Comparison of ENCODE assay signal across 9 cellular contexts in genomic region chr10:95742529-95742884, GRCh38. TPM values are rescaled to one million over a fixed set of nuclear protein-coding genes. Genes with fewer than 3 reads are reported as not detected.
DNase-seq lines count a peak whose midpoint lies in the region; ATAC-seq, FAIRE-seq and TF ChIP-seq lines count a peak whose summit lies in the region.
"Had no signal": no experiment of that assay in that cellular context is flagged by ENCODE, and none has a peak within 500 bp of the region (broad histone marks: within the 10 kb centered on the region; RNA-seq: fewer than 3 reads in every experiment).

No MANE protein-coding gene starts in this region.

- CTCF ChIA-PET in activated CD8-positive, alpha-beta T cell treated with anti-CD3 and anti-CD28 coated beads for 36 hours (lab: Charles Lee) = interaction anchor here (1.0 to 3.9 kb wide), 3 partner anchors 13 to 99 kb away, joined by 3 to 18 read pairs (median 4); partner anchors contain the start of genes ENTPD1 and TCTN3

- POLR2A ChIA-PET in activated CD8-positive, alpha-beta T cell treated with anti-CD3 and anti-CD28 coated beads for 36 hours (lab: Charles Lee) = no interaction called here

- H3K9me3 Mint-ChIP-seq in activated CD8-positive, alpha-beta T cell treated with anti-CD3 and anti-CD28 coated beads for 36 hours = no peaks in the 10 kb centered on the region
- H3K9me3 Mint-ChIP-seq: activated naive CD4-positive, alpha-beta T cell treated with anti-CD3 and anti-CD28 coated beads, Interleukin-2, amount 50 U/mL, for 24 hours had no signal

- H3K27me3 ChIP-seq in prostate gland (replicated peaks; ENCODE audit: insufficient read depth) = no peaks in the 10 kb centered on the region

- no peak overlapping the region for H3K27ac Mint-ChIP-seq in activated CD8-positive, alpha-beta T cell treated with anti-CD3 and anti-CD28 coated beads for 36 hours
- H3K27ac Mint-ChIP-seq: activated naive CD4-positive, alpha-beta T cell treated with anti-CD3 and anti-CD28 coated beads, Interleukin-2, amount 50 U/mL, for 24 hours had no signal

- no peaks in the 10 kb centered on the region for H3K4me1 Mint-ChIP-seq in activated CD8-positive, alpha-beta T cell treated with anti-CD3 and anti-CD28 coated beads for 36 hours (ENCODE audit: low read depth)
- H3K4me1 Mint-ChIP-seq: activated naive CD4-positive, alpha-beta T cell treated with anti-CD3 and anti-CD28 coated beads, Interleukin-2, amount 50 U/mL, for 24 hours had no signal

- ATAC-seq in HG03565 (IDR thresholded peaks at IDR 0.05; ENCODE audit: unreplicated experiment) = peak; percentile 15
- no peak for ATAC-seq in activated CD8-positive, alpha-beta T cell treated with anti-CD3 and anti-CD28 coated beads for 36 hours

- no peak for DNase-seq in GM12892 (ENCODE audit: insufficient read length)
- DNase-seq in choroid plexus epithelial cell (ENCODE audit: low read depth) = peak; percentile 79
- DNase-seq in prostate gland (ENCODE audit: low spot score) = peak; percentile 46
- no peak for DNase-seq in DMS 273 (lab: John Stamatoyannopoulos, UW; ENCODE audit: unreplicated experiment)
- no peak for DNase-seq in activated CD8-positive, alpha-beta T cell treated with anti-CD3 and anti-CD28 coated beads for 36 hours
- DNase-seq in stimulated activated CD4-positive, alpha-beta T cell treated with anti-CD3 and anti-CD28 coated beads, Interleukin-4, amount 100 ng/mL, for 1 hour = no peak
- DNase-seq in 8988T = no peak

- peaks cover 6% of the 10 kb centered on the region for H3K27me3 Mint-ChIP-seq in activated CD8-positive, alpha-beta T cell treated with anti-CD3 and anti-CD28 coated beads for 36 hours

- no peaks in the 10 kb centered on the region for H3K36me3 Mint-ChIP-seq in activated CD8-positive, alpha-beta T cell treated with anti-CD3 and anti-CD28 coated beads for 36 hours (ENCODE audit: low read depth)
- H3K36me3 Mint-ChIP-seq: activated naive CD4-positive, alpha-beta T cell treated with anti-CD3 and anti-CD28 coated beads, Interleukin-2, amount 50 U/mL, for 24 hours had no signal

- H3K36me3 ChIP-seq in prostate gland = no peaks in the 10 kb centered on the region

- no peak overlapping the region for H3K4me3 ChIP-seq in choroid plexus epithelial cell (ENCODE audit: low read depth, low read length)
- no peak overlapping the region for H3K4me3 ChIP-seq in prostate gland

- intact Hi-C loops in prostate gland (cut with DNase I) = no loop called here
- intact Hi-C loops in activated CD8-positive, alpha-beta T cell treated with anti-CD3 and anti-CD28 coated beads for 36 hours (cut with micrococcal nuclease) = no loop called here

- no peaks in the 10 kb centered on the region for H3K9me3 ChIP-seq in prostate gland

- TF ChIP-seq CTCF in choroid plexus epithelial cell (conservative IDR thresholded peaks at IDR 0.05; ENCODE audit: low read depth, low read length) = no peak
- no peak for TF ChIP-seq CTCF in prostate gland (IDR thresholded peaks at IDR 0.05)
- TF ChIP-seq CTCF in activated CD8-positive, alpha-beta T cell treated with anti-CD3 and anti-CD28 coated beads for 36 hours (IDR thresholded peaks at IDR 0.05) = no peak

- no peaks in the 10 kb centered on the region for H3K4me1 ChIP-seq in prostate gland (replicated peaks)

- TF ChIP-seq POLR2A in GM12892 (IDR thresholded peaks at IDR 0.05; ENCODE audit: low read depth, low read length) (no peak), prostate gland (IDR thresholded peaks at IDR 0.05) (no peak)

- peak; percentile 33 for FAIRE-seq in GM12892 (lab: Jason Lieb, UNC)

- H3K27ac ChIP-seq in prostate gland = peak overlapping the region in 1 of 2 donors; percentile 18

- H3K4me3 Mint-ChIP-seq in activated CD8-positive, alpha-beta T cell treated with anti-CD3 and anti-CD28 coated beads for 36 hours = no peak overlapping the region
- H3K4me3 Mint-ChIP-seq: activated naive CD4-positive, alpha-beta T cell treated with anti-CD3 and anti-CD28 coated beads, Interleukin-2, amount 50 U/mL, for 24 hours had no signal

- WGBS in prostate gland = 29% methylated on average over 3 of the region's 3 CpGs

RNA-seq across cellular contexts. Expression of gene ENTPD1, which starts 13.5 kb away (rescaled TPM):
- polyA plus RNA-seq in GM12892 (2012; ENCODE audit: missing spikeins) = 161 TPM
- 1 to 10 TPM; 7.0 to 9.3 TPM for total RNA-seq in prostate gland
- 1 to 10 TPM; 4.4 to 4.6 TPM for total RNA-seq in activated CD8-positive, alpha-beta T cell treated with anti-CD3 and anti-CD28 coated beads for 36 hours

RNA-seq across cellular contexts. Expression of gene TCTN3, which starts 48.8 kb away (rescaled TPM):
- 20.8 TPM for polyA plus RNA-seq in GM12892 (2012; ENCODE audit: missing spikeins)
- total RNA-seq in prostate gland = 10 to 100 TPM; 27.7 to 44.9 TPM
- 10 to 100 TPM; 17.6 to 20.5 TPM for total RNA-seq in activated CD8-positive, alpha-beta T cell treated with anti-CD3 and anti-CD28 coated beads for 36 hours

Comparison
In these comparisons a context has a peak if more than half of its experiments do, and no peak if none do; other contexts are left out.
1. DNase-seq: peak in choroid plexus epithelial cell (single experiment) and prostate gland (single experiment); none in GM12892 (single experiment), DMS 273 (single experiment), activated CD8-positive, alpha-beta T cell treated with anti-CD3 and anti-CD28 coated beads for 36 hours (single experiment), stimulated activated CD4-positive, alpha-beta T cell treated with anti-CD3 and anti-CD28 coated beads, Interleukin-4, amount 100 ng/mL, for 1 hour (single experiment) and 8988T (single experiment).